In the genomic region with DNA sequence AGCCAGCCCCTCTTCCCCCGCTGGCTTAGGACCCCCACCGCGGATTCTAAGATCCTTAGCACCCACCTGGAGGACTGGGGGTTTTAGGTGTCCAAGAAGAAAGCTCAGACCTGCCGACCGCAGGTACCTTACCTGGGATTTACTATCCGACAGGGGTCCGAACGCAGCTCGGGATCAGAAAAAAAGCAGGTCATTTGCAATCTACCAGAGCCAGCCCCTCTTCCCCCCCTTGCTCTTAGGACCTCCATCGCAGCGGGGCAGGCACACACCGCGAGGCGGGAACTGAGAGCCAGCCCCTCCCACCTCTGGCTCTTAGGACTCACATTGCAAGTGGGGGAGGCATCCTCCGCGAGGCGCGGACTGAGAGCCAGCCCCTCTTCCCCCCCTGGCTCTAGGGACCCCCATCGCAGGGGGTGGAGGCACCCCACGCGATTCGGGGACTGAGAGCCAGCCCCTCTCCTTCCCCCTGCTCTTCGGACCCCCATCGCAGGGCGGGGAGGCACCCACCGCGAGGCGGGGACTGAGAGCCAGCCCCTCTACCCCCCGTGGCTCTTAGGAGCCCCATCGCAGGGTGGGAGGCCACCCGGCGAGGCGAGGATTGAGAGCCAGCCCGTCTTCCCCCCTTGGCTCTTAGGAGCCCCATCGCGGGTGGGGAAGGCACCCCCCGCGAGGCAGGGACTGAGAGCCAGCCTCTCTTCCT, we compare ENCODE assay signal across 8 cellular contexts. TPM values are rescaled to one million over a fixed set of nuclear protein-coding genes. Genes with fewer than 3 reads are reported as not detected.
DNase-seq lines count a peak whose midpoint lies in the region; ATAC-seq, FAIRE-seq and TF ChIP-seq lines count a peak whose summit lies in the region.

No MANE protein-coding gene starts in this region.

- H3K18ac ChIP-seq in H1 (ENCODE audit: extremely low read depth, low read length) = no peak overlapping the region

- in situ Hi-C loops in GM13977 (cut with MboI; ENCODE audit: low pct_unique_long_range_greater_than_20kb, low sequenced_read_pairs, unreplicated experiment) = loop anchor here (25.0 kb wide), 1 partner anchor 118 kb away; no protein-coding TSS in a partner anchor

- H3K4me1 ChIP-seq in H1 (replicated peaks in 1 of 4; ENCODE audit: control insufficient read depth in 3 of 4, insufficient read depth in 4 of 4, low read length in 3 of 4) = peaks cover 0 to 9% (median 0%) of the 10 kb centered on the region in 4 experiments; a peak in 5 of 7 replicates
- no peaks in the 10 kb centered on the region for H3K4me1 ChIP-seq in osteoblast (ENCODE audit: insufficient read depth, low read length)

- H3K9ac ChIP-seq in H1 (replicated peaks in 1 of 4; ENCODE audit: extremely low read depth in 1 of 4, low read depth in 3 of 4, low read length in 3 of 4) = no peak overlapping the region

- H2AFZ ChIP-seq in H1 (ENCODE audit: low read length) = no peak overlapping the region
- H2AFZ ChIP-seq in osteoblast (ENCODE audit: low read length) = no peak overlapping the region

- TF ChIP-seq RAD21 in H1 (IDR thresholded peaks at IDR 0.05 in 1 of 2, conservative IDR thresholded peaks at IDR 0.05 in 1 of 2; ENCODE audit: low read depth in 2 of 2, low read length in 2 of 2) = no peak

- no peak overlapping the region for H2BK12ac ChIP-seq in H1 (ENCODE audit: low read depth, low read length)

- H3K14ac ChIP-seq in H1 (ENCODE audit: insufficient read length) = no peak overlapping the region

- no peak overlapping the region for H3K56ac ChIP-seq in H1 (replicated peaks; ENCODE audit: insufficient read length, low read depth, low read length)

- H3K79me2 ChIP-seq in H1 (ENCODE audit: control insufficient read depth in 1 of 2, insufficient read depth in 2 of 2, low read length in 2 of 2) (no peaks in the 10 kb centered on the region), osteoblast (ENCODE audit: insufficient read depth, low read length) (no peaks in the 10 kb centered on the region)

- H4K20me1 ChIP-seq in H1 (replicated peaks in 1 of 2; ENCODE audit: control insufficient read depth in 1 of 2, insufficient read depth in 2 of 2, low read length in 2 of 2) (peaks cover 0 to 2% of the 10 kb centered on the region in 2 experiments), osteoblast (ENCODE audit: insufficient read depth, low read length) (no peaks in the 10 kb centered on the region)

- H2BK120ac ChIP-seq in H1 (replicated peaks; ENCODE audit: low read depth, low read length) = no peak overlapping the region

- H4K91ac ChIP-seq in H1 (replicated peaks; ENCODE audit: insufficient read length, low read length) = no peak overlapping the region

- H3K27me3 ChIP-seq in H1 (replicated peaks in 1 of 4; ENCODE audit: control insufficient read depth in 3 of 4, extremely low read depth in 1 of 4, insufficient read depth in 3 of 4, low read length in 3 of 4) (peaks cover 18 to 33% (median 31%) of the 10 kb centered on the region in 4 experiments), osteoblast (ENCODE audit: insufficient read depth, low read length) (peaks cover 37% of the 10 kb centered on the region)

- no peak overlapping the region for H3K4ac ChIP-seq in H1 (replicated peaks; ENCODE audit: insufficient read length, low read depth, low read length)

- POLR2A ChIA-PET in H1 (lab: Charles Lee; ENCODE audit: partially characterized antibody) = interaction anchor here (1.3 kb wide), 1 partner anchor 107 kb away, joined by 3 read pairs; no protein-coding TSS in a partner anchor

- no peak overlapping the region for H2BK20ac ChIP-seq in H1 (ENCODE audit: low read length)

- H3K9me3 ChIP-seq in H1 (ENCODE audit: insufficient read depth in 2 of 2, low read depth in 1 of 2, low read length in 1 of 2) (no peaks in the 10 kb centered on the region), osteoblast (ENCODE audit: low read depth, low read length) (no peaks in the 10 kb centered on the region)

- peak overlapping the region; percentile 26 to 60 (median 39); a peak in 7 of 8 replicates for H3K4me3 ChIP-seq in H1 (ENCODE audit: extremely low read depth in 1 of 4, insufficient read depth in 2 of 4, low read depth in 3 of 4, low read length in 4 of 4)
- H3K4me3 ChIP-seq in osteoblast (ENCODE audit: insufficient read depth, low read length) = no peak overlapping the region

- H3K23me2 ChIP-seq in H1 (ENCODE audit: low read depth, low read length) = peaks cover 11% of the 10 kb centered on the region; the same call in 1 of the 2 replicates

- FAIRE-seq in H1 (lab: Jason Lieb, UNC) = no peak

- H3K4me2 ChIP-seq in H1 (ENCODE audit: insufficient read depth in 1 of 2, low read depth in 2 of 2, low read length in 2 of 2) (peak overlapping the region; percentile 71 to 73), osteoblast (ENCODE audit: insufficient read depth, low read length) (peak overlapping the region; percentile 48)

- no peak for ATAC-seq in GM19035 (IDR thresholded peaks at IDR 0.05; ENCODE audit: unreplicated experiment)

- H3K27ac ChIP-seq in H1 (ENCODE audit: low read depth, low read length) = no peak overlapping the region
- H3K27ac ChIP-seq in osteoblast (ENCODE audit: low read depth, low read length) = no peak overlapping the region

- TF ChIP-seq EP300 in H1 (IDR thresholded peaks at IDR 0.05; ENCODE audit: borderline replicate concordance in 1 of 2, low read depth in 2 of 2, low read length in 2 of 2) = no peak

- H4K5ac ChIP-seq in H1 (ENCODE audit: insufficient read length, low read depth, low read length) = no peak overlapping the region

- 13% methylated on average over 20 of the region's 38 CpGs; no CpG with 5 or more reads in 1 of the 2 experiments for WGBS in H1 (ENCODE audit: extremely low coverage in 1 of 2, insufficient coverage in 1 of 2, insufficient read length in 1 of 2, insufficient replicate concordance in 2 of 2, low coverage in 1 of 2, low lambda C conversion rate in 2 of 2, missing lambda C conversion rate in 1 of 2), 2 experiments

- H4K8ac ChIP-seq in H1 (ENCODE audit: extremely low read depth, insufficient read depth, low read length) = no peak overlapping the region

- no peak overlapping the region for H2BK5ac ChIP-seq in H1 (ENCODE audit: low read depth, low read length)

- TF ChIP-seq POLR2A in H1 (IDR thresholded peaks at IDR 0.05; ENCODE audit: control extremely low read depth in 1 of 2, low read depth in 2 of 2, low read length in 2 of 2) = no peak

- peak; percentile 56 for DNase-seq in GM13977 (ENCODE audit: low spot score)
- DNase-seq in HuH-7 (ENCODE audit: low spot score) = peak; percentile 45
- peak; percentile 90 for DNase-seq in SK-N-DZ (ENCODE audit: low spot score)
- peak in 1 of 2 experiments; percentile 72 for DNase-seq in H1 (ENCODE audit: low read depth in 1 of 2, low spot score in 2 of 2)
- DNase-seq in osteoblast (ENCODE audit: insufficient read length, low spot score, missing footprints) = peak; percentile 85
- DNase-seq in middle frontal gyrus (ENCODE audit: extremely low spot score, low spot score) = no peak
- DNase-seq in RPMI8226 = no peak

- H3K36me3 ChIP-seq in H1 (ENCODE audit: control insufficient read depth in 2 of 4, insufficient read depth in 4 of 4, low read length in 3 of 4) (no peaks in the 10 kb centered on the region; a peak in 1 of 8 replicates), osteoblast (ENCODE audit: insufficient read depth, low read length) (no peaks in the 10 kb centered on the region)

- H3K23ac ChIP-seq in H1 (ENCODE audit: insufficient read length) = no peak overlapping the region

- no peaks in the 10 kb centered on the region for H3K79me1 ChIP-seq in H1 (ENCODE audit: low read depth, low read length)

- H2BK15ac ChIP-seq in H1 (ENCODE audit: low read length) = no peak overlapping the region

- no peak overlapping the region for H2AK5ac ChIP-seq in H1 (ENCODE audit: low read depth, low read length)

- CTCF ChIA-PET in H1 (lab: Charles Lee; ENCODE audit: partially characterized antibody) = interaction anchor here (0.6 to 2.3 kb wide), 2 partner anchors 119 to 164 kb away, joined by 3 to 7 read pairs; no protein-coding TSS in a partner anchor

- TF ChIP-seq CTCF in GM13977 (IDR thresholded peaks at IDR 0.05; ENCODE audit: extremely low read depth, insufficient read depth, missing control alignments) = no peak
- TF ChIP-seq CTCF in H1 (IDR thresholded peaks at IDR 0.05; ENCODE audit: control extremely low read depth in 1 of 3, insufficient read depth in 1 of 3, low read depth in 1 of 3, low read length in 3 of 3) = no peak
- TF ChIP-seq CTCF in osteoblast (IDR thresholded peaks at IDR 0.05; ENCODE audit: extremely low read depth, low read depth, low read length) = no peak

TF ChIP-seq in H1, 55 proteins besides CTCF, POLR2A, EP300 and RAD21:
- TF ChIP-seq SUZ12 (IDR thresholded peaks at IDR 0.05; ENCODE audit: low read length) (peak; percentile 24; the same call in 1 of the 2 replicates), TBP (IDR thresholded peaks at IDR 0.05; ENCODE audit: low read depth, low read length) (no peak), EZH2 (IDR thresholded peaks at IDR 0.05; ENCODE audit: low read depth, low read length, severe bottlenecking) (peak; percentile 0), KDM4A (IDR thresholded peaks at IDR 0.05; ENCODE audit: low read depth, low read length, severe bottlenecking) (peak; percentile 58), CHD2 (IDR thresholded peaks at IDR 0.05; ENCODE audit: low read length) (peak; percentile 36; the same call in 1 of the 2 replicates), CHD1 (IDR thresholded peaks at IDR 0.05; ENCODE audit: low read depth, low read length) (no peak)
- TF ChIP-seq, protein P1, sequence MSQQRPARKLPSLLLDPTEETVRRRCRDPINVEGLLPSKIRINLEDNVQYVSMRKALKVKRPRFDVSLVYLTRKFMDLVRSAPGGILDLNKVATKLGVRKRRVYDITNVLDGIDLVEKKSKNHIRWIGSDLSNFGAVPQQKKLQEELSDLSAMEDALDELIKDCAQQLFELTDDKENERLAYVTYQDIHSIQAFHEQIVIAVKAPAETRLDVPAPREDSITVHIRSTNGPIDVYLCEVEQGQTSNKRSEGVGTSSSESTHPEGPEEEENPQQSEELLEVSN (IDR thresholded peaks at IDR 0.05) = peak; percentile 74
- TF ChIP-seq, protein P2, sequence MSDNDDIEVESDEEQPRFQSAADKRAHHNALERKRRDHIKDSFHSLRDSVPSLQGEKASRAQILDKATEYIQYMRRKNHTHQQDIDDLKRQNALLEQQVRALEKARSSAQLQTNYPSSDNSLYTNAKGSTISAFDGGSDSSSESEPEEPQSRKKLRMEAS (IDR thresholded peaks at IDR 0.05) = peak; percentile 67
TF ChIP-seq in H1: peak in this region for 6.

RNA-seq across cellular contexts. Expression of a gene that starts 45.3 kb away (rescaled TPM):
- polyA plus RNA-seq in SK-N-DZ (2014; cell fraction: cytosol; rRNA removed) = 75.2 and 102 TPM in 2 replicates
- polyA plus RNA-seq in SK-N-DZ (2014; cell fraction: nucleus; rRNA removed) = 737 and 910 TPM in 2 replicates
- 135 and 141 TPM in 2 replicates for total RNA-seq in H1 (2021; fragmentation: NEBNext Ultra II Directional; extraction: Animal tissue kit (Norgen Biotek cat#: 25700))
- polyA plus RNA-seq in H1 (2011; rRNA removed) = 61.6 and 77.3 TPM in 2 replicates
- 89.6 TPM for polyA plus RNA-seq in H1 (2011; cell fraction: cytosol; rRNA removed)
- polyA plus RNA-seq in H1 (2011; cell fraction: nucleus; rRNA removed) = 466 TPM
- 106 to 121 TPM (median 117 TPM) in 4 replicates for polyA plus RNA-seq in H1 (2012, experiment 1 of 2)
- 60.6 TPM for polyA plus RNA-seq in H1 (2012, experiment 2 of 2)
- 52.1 TPM for polyA plus RNA-seq in H1 (2013, experiment 1 of 2)
- polyA plus RNA-seq in H1 (2013, experiment 2 of 2) = 44.4 TPM
- polyA minus RNA-seq in H1 (2011; rRNA and poly(A)+ RNA removed) = 107 and 110 TPM in 2 replicates
- 61.2 TPM for polyA minus RNA-seq in H1 (2011; cell fraction: cytosol; rRNA and poly(A)+ RNA removed)
- polyA minus RNA-seq in H1 (2011; cell fraction: nucleus; rRNA and poly(A)+ RNA removed) = 182 TPM
- total RNA-seq in osteoblast = 15.9 and 28.9 TPM in 2 replicates

Comparison
In these comparisons a context has a peak if more than half of its experiments do, and no peak if none do; other contexts are left out.
1. DNase-seq: peak in GM13977 (single experiment), HuH-7 (single experiment), SK-N-DZ (single experiment) and osteoblast (single experiment); none in middle frontal gyrus (single experiment) and RPMI8226 (single experiment).